Comparison of ENCODE assay signal across 30 cellular contexts in the genomic region with DNA sequence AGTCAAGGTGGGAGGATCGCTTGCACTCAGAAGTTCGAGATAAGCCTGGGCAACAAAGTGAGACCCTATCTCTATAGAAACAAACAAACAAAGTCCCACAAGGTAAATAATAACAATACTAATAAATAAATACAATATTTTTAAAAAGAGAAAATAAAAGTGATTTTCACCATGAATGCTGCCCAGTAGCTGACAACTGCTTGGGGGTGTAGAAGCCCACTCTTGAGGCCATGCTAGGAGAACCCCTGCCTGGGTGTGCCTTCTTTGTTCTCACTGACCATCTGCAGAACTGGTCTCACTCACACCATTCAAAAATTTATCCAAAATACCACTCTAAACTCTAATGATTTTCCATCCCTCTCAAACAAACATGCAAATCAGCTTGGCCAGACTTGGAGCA.
"Had no signal": no experiment of that assay in that cellular context is flagged by ENCODE, and none has a peak within 500 bp of the region (broad histone marks: within the 10 kb centered on the region; RNA-seq: fewer than 3 reads in every experiment).

No MANE protein-coding gene starts in this region.

- H3K4me3 ChIP-seq: adrenal gland, Peyer's patch, SJSA1 had no signal

- H3K4me1 ChIP-seq: adrenal gland, Peyer's patch, SJSA1 had no signal

- H3K27me3 Mint-ChIP-seq: brain had no signal

- H3K27ac Mint-ChIP-seq: activated CD4-positive, alpha-beta T cell treated with anti-CD3 and anti-CD28 coated beads, Interleukin-2, amount 10 ng/mL, durations not matched to agents 24 days and 14 days; activated naive CD4-positive, alpha-beta T cell treated with anti-CD3 and anti-CD28 coated beads for 36 hours; activated naive CD4-positive, alpha-beta T cell treated with anti-CD3 and anti-CD28 coated beads, Interleukin-2, amount 50 U/mL, for 72 hours; activated T-helper 1 cell treated with anti-CD3 and anti-CD28 coated beads, Interleukin-12 subunit alpha, Interleukin-12 subunit beta, Interleukin-2, Interleukin-4 antibody, amounts not matched to agents 30 ng/mL and 10 ng/mL and 1 ng/mL, durations not matched to agents 14 hours and 24 hours and 36 hours; brain; T-helper 1 cell treated with Interleukin-12 subunit alpha and Interleukin-12 subunit beta and Interleukin-4 antibody, amounts not matched to agents 30 μg/mL and 1 μg/mL, for 36 hours; T-helper 2 cell treated with Interferon-gamma antibody and Interleukin-4, amounts not matched to agents 5 μg/mL and 100 μg/mL, for 36 hours had no signal

- H3K9me3 ChIP-seq: adrenal gland, Peyer's patch, SJSA1, SK-N-SH had no signal

- H3K9ac ChIP-seq: KMS-11, SK-N-SH had no signal

- H3K27me3 ChIP-seq: adrenal gland, Peyer's patch, SJSA1 had no signal

- H3K36me3 Mint-ChIP-seq: activated naive CD4-positive, alpha-beta T cell treated with anti-CD3 and anti-CD28 coated beads, Interleukin-2, amount 50 U/mL, for 72 hours; brain had no signal

- H3K4me1 Mint-ChIP-seq: activated CD4-positive, alpha-beta T cell treated with anti-CD3 and anti-CD28 coated beads, Interleukin-2, amount 10 ng/mL, durations not matched to agents 24 days and 14 days had no signal

- H3K27ac ChIP-seq: adrenal gland, KMS-11, Peyer's patch, SJSA1 had no signal

- H3K9me3 Mint-ChIP-seq: activated CD4-positive, alpha-beta T cell treated with anti-CD3 and anti-CD28 coated beads, Interleukin-2, amount 10 ng/mL, durations not matched to agents 24 days and 14 days; activated naive CD4-positive, alpha-beta T cell treated with anti-CD3 and anti-CD28 coated beads for 36 hours; activated T-cell treated with anti-CD3 and anti-CD28 coated beads, Interleukin-2, amount 50 U/mL, for 4 hours; activated T-helper 1 cell treated with anti-CD3 and anti-CD28 coated beads, Interleukin-12 subunit alpha, Interleukin-12 subunit beta, Interleukin-2, Interleukin-4 antibody, amounts not matched to agents 30 ng/mL and 10 ng/mL and 1 ng/mL, durations not matched to agents 14 hours and 24 hours and 36 hours had no signal

- DNase-seq: activated CD4-positive, alpha-beta T cell treated with anti-CD3 and anti-CD28 coated beads, Interleukin-2, amount 10 ng/mL, durations not matched to agents 24 days and 14 days; activated CD4-positive, alpha-beta T cell treated with anti-CD3 and anti-CD28 coated beads, Interleukin-2, amount 50 U/mL, for 4 hours; activated CD8-positive, alpha-beta memory T cell treated with anti-CD3 and anti-CD28 coated beads, Interleukin-2, amount 50 U/mL, for 4 hours; activated gamma-delta T cell treated with Interleukin-2 at 50 U/mL for 16 hours; activated naive CD4-positive, alpha-beta T cell treated with anti-CD3 and anti-CD28 coated beads for 36 hours; activated T-cell treated with anti-CD3 and anti-CD28 coated beads for 4 hours; activated T-cell treated with anti-CD3 and anti-CD28 coated beads, Interleukin-2, amount 50 U/mL, for 4 hours; adrenal gland; caudate nucleus; MM.1S; MV-4-11; NCI-H1092; NCI-H1436 treated with DMSO at 0.1 percent for 48 hours; NCI-H1694 treated with DMSO at 0.1 percent for 48 hours; NCI-H2029; NCI-H345; NCI-H748 treated with DMSO at 0.1 percent for 48 hours; NK-92 treated with Interleukin-12 subunit alpha and Interleukin-12 subunit beta, amount 100 ng/mL, for 24 hours; PC-3; Peyer's patch; RPMI8226; SHP77 treated with DMSO at 0.1 percent for 48 hours; SK-N-SH had no signal

- H3K4me2 ChIP-seq: KMS-11, SK-N-SH had no signal

- H3K36me3 ChIP-seq: adrenal gland, Peyer's patch, SJSA1 had no signal

- H3K4me3 Mint-ChIP-seq: activated CD4-positive, alpha-beta T cell treated with anti-CD3 and anti-CD28 coated beads, Interleukin-2, amount 10 ng/mL, durations not matched to agents 24 days and 14 days; activated naive CD4-positive, alpha-beta T cell treated with anti-CD3 and anti-CD28 coated beads for 36 hours; activated T-cell treated with anti-CD3 and anti-CD28 coated beads, Interleukin-2, amount 50 U/mL, for 4 hours; activated T-helper 1 cell treated with anti-CD3 and anti-CD28 coated beads, Interleukin-12 subunit alpha, Interleukin-12 subunit beta, Interleukin-2, Interleukin-4 antibody, amounts not matched to agents 30 ng/mL and 10 ng/mL and 1 ng/mL, durations not matched to agents 14 hours and 24 hours and 36 hours; brain; T-helper 1 cell treated with Interleukin-12 subunit alpha and Interleukin-12 subunit beta and Interleukin-4 antibody, amounts not matched to agents 30 μg/mL and 1 μg/mL, for 36 hours; T-helper 2 cell treated with Interferon-gamma antibody and Interleukin-4, amounts not matched to agents 5 μg/mL and 100 μg/mL, for 36 hours had no signal
